In genomic region chr4:124178449-124179021, GRCh38 we compare ENCODE assay signal across 17 cellular contexts.
DNase-seq lines count a peak whose midpoint lies in the region; ATAC-seq and TF ChIP-seq lines count a peak whose summit lies in the region.
"Had no signal": no experiment of that assay in that cellular context is flagged by ENCODE, and none has a peak within 500 bp of the region (broad histone marks: within the 10 kb centered on the region; RNA-seq: fewer than 3 reads in every experiment).

No MANE protein-coding gene starts in this region.

- no peak overlapping the region for H3K9ac ChIP-seq in neural progenitor cell

- H3K9me3 ChIP-seq in SJSA1 (replicated peaks) (no peaks in the 10 kb centered on the region), neural progenitor cell (ENCODE audit: low read depth) (no peaks in the 10 kb centered on the region)
- H3K9me3 ChIP-seq: gastroesophageal sphincter, lower lobe of right lung had no signal

- H3K36me3 ChIP-seq in SJSA1: no peaks in the 10 kb centered on the region
- no peaks in the 10 kb centered on the region for H3K36me3 ChIP-seq in neural progenitor cell
- H3K36me3 ChIP-seq: gastroesophageal sphincter, lower lobe of right lung had no signal

- 0 out of 2 replicates have a peak overlapping the region, but pooled peaks have one; percentile 39 for H3K27ac ChIP-seq in SJSA1
- no peak overlapping the region for H3K27ac ChIP-seq in neural progenitor cell
- H3K27ac ChIP-seq: gastroesophageal sphincter, lower lobe of right lung had no signal

- H3K4me3 ChIP-seq in SJSA1: no peak overlapping the region
- no peak overlapping the region for H3K4me3 ChIP-seq in epithelial cell of esophagus (ENCODE audit: low read length)
- H3K4me3 ChIP-seq in neural progenitor cell: no peak overlapping the region
- H3K4me3 ChIP-seq: gastroesophageal sphincter, GM23338, lower lobe of right lung had no signal

- DNase-seq in AG20443 (ENCODE audit: low spot score) (peak; percentile 22), SJSA1 (ENCODE audit: low read depth in 1 of 2, low spot score in 2 of 2) (peak in 1 of 2 experiments; percentile 2), epithelial cell of esophagus (ENCODE audit: low read depth) (peak; percentile 44), neural progenitor cell (ENCODE audit: low spot score) (no peak), HCEC 1CT (no peak)
- DNase-seq in activated naive CD8-positive, alpha-beta T cell treated with anti-CD3 and anti-CD28 coated beads, Interleukin-2, amount 50 U/mL, for 24 hours: no peak
- DNase-seq: activated gamma-delta T cell; GDM1; lower lobe of right lung; NCI-H1436 treated with DMSO at 0.1 percent for 48 hours; NK-92 treated with Interleukin-12 subunit alpha and Interleukin-12 subunit beta, amount 100 ng/mL, for 24 hours; T-helper 2 cell had no signal

- ATAC-seq in HG03159 (IDR thresholded peaks at IDR 0.05; ENCODE audit: unreplicated experiment) (no peak), HG02884 (IDR thresholded peaks at IDR 0.05; ENCODE audit: unreplicated experiment) (no peak)
- ATAC-seq in activated naive CD8-positive, alpha-beta T cell treated with anti-CD3 and anti-CD28 coated beads, Interleukin-2, amount 50 U/mL, for 24 hours: no peak
- ATAC-seq: gastroesophageal sphincter, GM23338, lower lobe of right lung had no signal

- peak overlapping the region; percentile 24 for H2AFZ ChIP-seq in neural progenitor cell (replicated peaks)
- H2AFZ ChIP-seq: GM23338 had no signal

- TF ChIP-seq CTCF in epithelial cell of esophagus (IDR thresholded peaks at IDR 0.05; ENCODE audit: insufficient read depth, low read depth, low read length, missing control alignments): no peak
- TF ChIP-seq CTCF in neural progenitor cell (IDR thresholded peaks at IDR 0.05): no peak

- H3K4me2 ChIP-seq in neural progenitor cell: no peak overlapping the region
- H3K4me2 ChIP-seq: GM23338 had no signal

- H3K4me1 ChIP-seq in SJSA1 (replicated peaks): peaks cover 19% of the 10 kb centered on the region
- no peaks in the 10 kb centered on the region for H3K4me1 ChIP-seq in neural progenitor cell
- H3K4me1 ChIP-seq: gastroesophageal sphincter, lower lobe of right lung had no signal

- no peaks in the 10 kb centered on the region for H3F3A ChIP-seq in neural progenitor cell (ENCODE audit: low read depth)

- no peaks in the 10 kb centered on the region for H3K79me2 ChIP-seq in neural progenitor cell (ENCODE audit: low read depth)

- H3K27me3 Mint-ChIP-seq in neural progenitor cell (ENCODE audit: insufficient read depth, low read depth): no peaks in the 10 kb centered on the region
- H3K27me3 Mint-ChIP-seq in activated naive CD8-positive, alpha-beta T cell treated with anti-CD3 and anti-CD28 coated beads, Interleukin-2, amount 50 U/mL, for 24 hours: no peaks in the 10 kb centered on the region
- H3K27me3 Mint-ChIP-seq: stimulated activated naive CD8-positive, alpha-beta T cell treated with anti-CD3 and anti-CD28 coated beads, Interleukin-15, Interleukin-2, amounts not matched to agents 100 ng/mL and 50 ng/mL, for 24 hours had no signal

- H4K20me1 ChIP-seq in neural progenitor cell (ENCODE audit: low read depth): no peaks in the 10 kb centered on the region

- no peaks in the 10 kb centered on the region for H3K9me3 Mint-ChIP-seq in neural progenitor cell
- H3K9me3 Mint-ChIP-seq in activated naive CD8-positive, alpha-beta T cell treated with anti-CD3 and anti-CD28 coated beads, Interleukin-2, amount 50 U/mL, for 24 hours: peaks cover 20% of the 10 kb centered on the region
- H3K9me3 Mint-ChIP-seq: GM23338; stimulated activated naive CD8-positive, alpha-beta T cell treated with anti-CD3 and anti-CD28 coated beads, Interleukin-15, Interleukin-2, amounts not matched to agents 100 ng/mL and 50 ng/mL, for 24 hours had no signal

- no peaks in the 10 kb centered on the region for H3K4me1 Mint-ChIP-seq in neural progenitor cell
- no peaks in the 10 kb centered on the region for H3K4me1 Mint-ChIP-seq in activated naive CD8-positive, alpha-beta T cell treated with anti-CD3 and anti-CD28 coated beads, Interleukin-2, amount 50 U/mL, for 24 hours

- no peak overlapping the region for H3K27ac Mint-ChIP-seq in neural progenitor cell
- no peak overlapping the region for H3K27ac Mint-ChIP-seq in activated naive CD8-positive, alpha-beta T cell treated with anti-CD3 and anti-CD28 coated beads, Interleukin-2, amount 50 U/mL, for 24 hours
- H3K27ac Mint-ChIP-seq: GM23338; stimulated activated naive CD8-positive, alpha-beta T cell treated with anti-CD3 and anti-CD28 coated beads, Interleukin-15, Interleukin-2, amounts not matched to agents 100 ng/mL and 50 ng/mL, for 24 hours had no signal

- H3K36me3 Mint-ChIP-seq in neural progenitor cell: no peaks in the 10 kb centered on the region
- no peaks in the 10 kb centered on the region for H3K36me3 Mint-ChIP-seq in activated naive CD8-positive, alpha-beta T cell treated with anti-CD3 and anti-CD28 coated beads, Interleukin-2, amount 50 U/mL, for 24 hours (ENCODE audit: low read depth)

- no peak overlapping the region for H3K4me3 Mint-ChIP-seq in neural progenitor cell
- H3K4me3 Mint-ChIP-seq in activated naive CD8-positive, alpha-beta T cell treated with anti-CD3 and anti-CD28 coated beads, Interleukin-2, amount 50 U/mL, for 24 hours: no peak overlapping the region
- H3K4me3 Mint-ChIP-seq: GM23338; stimulated activated naive CD8-positive, alpha-beta T cell treated with anti-CD3 and anti-CD28 coated beads, Interleukin-15, Interleukin-2, amounts not matched to agents 100 ng/mL and 50 ng/mL, for 24 hours had no signal

- H3K27me3 ChIP-seq in SJSA1 (replicated peaks): no peaks in the 10 kb centered on the region
- no peaks in the 10 kb centered on the region for H3K27me3 ChIP-seq in neural progenitor cell
- H3K27me3 ChIP-seq: gastroesophageal sphincter had no signal

Comparison
In these comparisons a context has a peak if more than half of its experiments do, and no peak if none do; other contexts are left out.
1. DNase-seq: peak in AG20443 (single experiment) and epithelial cell of esophagus (single experiment); none in neural progenitor cell (single experiment), HCEC 1CT (single experiment) and activated naive CD8-positive, alpha-beta T cell treated with anti-CD3 and anti-CD28 coated beads, Interleukin-2, amount 50 U/mL, for 24 hours (single experiment).